8 cellular contexts compared by ENCODE assay signal in genomic region chr4:153083447-153083921, GRCh38.
DNase-seq lines count a peak whose midpoint lies in the region; ATAC-seq and TF ChIP-seq lines count a peak whose summit lies in the region.

No MANE protein-coding gene starts in this region.

- H3K27ac Mint-ChIP-seq in CD14-positive monocyte (peak overlapping the region in 1 of 7 donors; percentile 40), WTC11 (peak overlapping the region; percentile 60)

- peak; percentile 82 for ATAC-seq in HG03354 (IDR thresholded peaks at IDR 0.05; ENCODE audit: poor library complexity, severe bottlenecking, unreplicated experiment)
- peak; percentile 87 for ATAC-seq in WTC11

- CTCF ChIA-PET in WTC11 (lab: Charles Lee): interaction anchor here (0.6 to 3.0 kb wide), 46 partner anchors 11 to 629 kb away, joined by 3 to 94 read pairs (median 4); partner anchors contain the start of genes ARFIP1, FHDC1, TIGD4 and TRIM2

- no peak for DNase-seq in CD14-positive monocyte (ENCODE audit: low spot score)
- peak; percentile 45 for DNase-seq in GM19238 (ENCODE audit: insufficient read length, low spot score)
- DNase-seq in NCI-H345 (lab: John Stamatoyannopoulos, UW): peak; percentile 72
- peak; percentile 68 for DNase-seq in WTC11 (ENCODE audit: low spot score)
- DNase-seq in ecto neural progenitor cell (ENCODE audit: low spot score): peak; percentile 73
- DNase-seq in lower leg skin (ENCODE audit: low spot score in 2 of 2): peak; percentile 60 to 83
- DNase-seq in stimulated activated CD8-positive, alpha-beta memory T cell treated with anti-CD3 and anti-CD28 coated beads, Interleukin-15, amount 100 ng/mL, for 48 hours (ENCODE audit: low read depth in 2 of 2): peak; percentile 7 to 10

- 19% methylated on average over 7 of the region's 7 CpGs for WGBS in lower leg skin, 2 donors

- H3K9me3 Mint-ChIP-seq in CD14-positive monocyte: no peaks in the 10 kb centered on the region
- no peaks in the 10 kb centered on the region for H3K9me3 Mint-ChIP-seq in WTC11

- peak; percentile 64 for TF ChIP-seq CTCF in CD14-positive monocyte (IDR thresholded peaks at IDR 0.05)
- TF ChIP-seq CTCF in WTC11 (IDR thresholded peaks at IDR 0.05): no peak
- peak in 1 of 3 donors; percentile 5 for TF ChIP-seq CTCF in lower leg skin (IDR thresholded peaks at IDR 0.05)

- H3K4me1 Mint-ChIP-seq in CD14-positive monocyte (peaks cover 21% of the 10 kb centered on the region), WTC11 (peaks cover 56% of the 10 kb centered on the region)

- POLR2A ChIA-PET in WTC11 (lab: Charles Lee): interaction anchor here (0.6 to 1.1 kb wide), 3 partner anchors 119 to 722 kb away, joined by 3 to 7 read pairs (median 4); partner anchors contain the start of gene FHDC1

- intact Hi-C loops in CD14-positive monocyte (cut with micrococcal nuclease): loop anchor here (5.0 kb wide), 2 partner anchors 44 to 236 kb away; no protein-coding TSS in a partner anchor
- intact Hi-C loops in lower leg skin (cut with DNase I; ENCODE audit: low total_unique reads): loop anchor here (10.0 kb wide), 1 partner anchor 239 kb away; no protein-coding TSS in a partner anchor

- no peak overlapping the region for H3K4me3 ChIP-seq in lower leg skin (ENCODE audit: low read depth, poor library complexity, severe bottlenecking)

- no peak for TF ChIP-seq POLR2A in lower leg skin (IDR thresholded peaks at IDR 0.05)

- H3K27me3 Mint-ChIP-seq in CD14-positive monocyte (ENCODE audit: low read depth in 3 of 3): peaks cover 4 to 16% (median 6%) of the 10 kb centered on the region in 3 donors
- H3K27me3 Mint-ChIP-seq in WTC11 (ENCODE audit: low read depth): peaks cover 14% of the 10 kb centered on the region; the same call in 1 of the 2 replicates

- H3K4me3 Mint-ChIP-seq in CD14-positive monocyte (peak overlapping the region in 1 of 2 donors; percentile 40), WTC11 (no peak overlapping the region)

- H3K36me3 Mint-ChIP-seq in CD14-positive monocyte (no peaks in the 10 kb centered on the region), WTC11 (no peaks in the 10 kb centered on the region)

TF ChIP-seq in WTC11, 78 proteins besides CTCF, POLR2A, EP300 and RAD21:
- TF ChIP-seq GRHL2 (CRISPR knock-in tag; IDR thresholded peaks at IDR 0.05; ENCODE audit: insufficient replicate concordance, severe bottlenecking) (no peak), SP1 (CRISPR knock-in tag; conservative IDR thresholded peaks at IDR 0.05) (peak; percentile 45; the same call in 1 of the 2 replicates), MAX (CRISPR knock-in tag; IDR thresholded peaks at IDR 0.05) (no peak), TEAD1 (CRISPR knock-in tag; IDR thresholded peaks at IDR 0.05) (peak; percentile 51; the same call in 1 of the 2 replicates)
TF ChIP-seq in WTC11: peak in this region for 2.
